ENCODE assay signal across 2 cellular contexts in the genomic region with DNA sequence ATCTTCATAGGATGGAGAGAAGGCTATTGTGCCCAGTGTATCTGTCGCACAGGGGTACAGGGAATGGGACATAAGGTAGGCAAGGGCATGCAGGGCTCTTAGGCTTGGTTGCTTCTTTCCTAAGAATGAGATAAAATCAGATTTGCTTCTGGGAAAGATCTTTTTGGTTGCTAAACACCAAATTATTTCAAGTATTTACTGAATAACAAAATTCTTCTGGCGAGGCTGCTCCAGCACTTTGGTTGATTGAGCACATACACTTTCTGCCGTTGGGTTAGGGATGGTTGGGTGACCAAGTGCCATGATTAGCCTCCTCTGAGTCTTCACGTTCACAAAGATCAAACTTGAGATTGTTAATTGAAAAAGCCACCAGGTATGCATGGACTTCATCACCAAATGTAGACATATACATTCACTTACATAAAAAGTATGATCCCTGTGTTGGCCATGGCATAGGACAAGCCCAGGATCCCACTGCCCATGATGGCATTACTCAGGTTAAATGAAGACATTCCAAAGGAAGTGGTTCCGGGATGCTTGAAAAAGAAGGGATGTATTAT.
TF ChIP-seq lines count a peak whose summit lies in the region.

No MANE protein-coding gene starts in this region.

TF ChIP-seq in SK-N-SH treated with all-trans-retinoic acid at 6 μM for 48 hours, 23 proteins besides CTCF, POLR2A, EP300 and RAD21:
- TF ChIP-seq, protein P1, sequence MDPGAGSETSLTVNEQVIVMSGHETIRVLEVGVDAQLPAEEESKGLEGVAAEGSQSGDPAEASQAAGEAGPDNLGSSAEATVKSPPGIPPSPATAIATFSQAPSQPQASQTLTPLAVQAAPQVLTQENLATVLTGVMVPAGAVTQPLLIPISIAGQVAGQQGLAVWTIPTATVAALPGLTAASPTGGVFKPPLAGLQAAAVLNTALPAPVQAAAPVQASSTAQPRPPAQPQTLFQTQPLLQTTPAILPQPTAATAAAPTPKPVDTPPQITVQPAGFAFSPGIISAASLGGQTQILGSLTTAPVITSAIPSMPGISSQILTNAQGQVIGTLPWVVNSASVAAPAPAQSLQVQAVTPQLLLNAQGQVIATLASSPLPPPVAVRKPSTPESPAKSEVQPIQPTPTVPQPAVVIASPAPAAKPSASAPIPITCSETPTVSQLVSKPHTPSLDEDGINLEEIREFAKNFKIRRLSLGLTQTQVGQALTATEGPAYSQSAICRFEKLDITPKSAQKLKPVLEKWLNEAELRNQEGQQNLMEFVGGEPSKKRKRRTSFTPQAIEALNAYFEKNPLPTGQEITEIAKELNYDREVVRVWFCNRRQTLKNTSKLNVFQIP (CRISPR knock-in tag; IDR thresholded peaks at IDR 0.05; ENCODE audit: borderline replicate concordance, low read depth), result no peak
- TF ChIP-seq ARNTL (CRISPR knock-in tag; IDR thresholded peaks at IDR 0.05; ENCODE audit: borderline replicate concordance, low read depth) (no peak), ZFP30 (CRISPR knock-in tag; IDR thresholded peaks at IDR 0.05) (no peak), SNAI2 (CRISPR knock-in tag; IDR thresholded peaks at IDR 0.05) (no peak)
- TF ChIP-seq, protein P2, sequence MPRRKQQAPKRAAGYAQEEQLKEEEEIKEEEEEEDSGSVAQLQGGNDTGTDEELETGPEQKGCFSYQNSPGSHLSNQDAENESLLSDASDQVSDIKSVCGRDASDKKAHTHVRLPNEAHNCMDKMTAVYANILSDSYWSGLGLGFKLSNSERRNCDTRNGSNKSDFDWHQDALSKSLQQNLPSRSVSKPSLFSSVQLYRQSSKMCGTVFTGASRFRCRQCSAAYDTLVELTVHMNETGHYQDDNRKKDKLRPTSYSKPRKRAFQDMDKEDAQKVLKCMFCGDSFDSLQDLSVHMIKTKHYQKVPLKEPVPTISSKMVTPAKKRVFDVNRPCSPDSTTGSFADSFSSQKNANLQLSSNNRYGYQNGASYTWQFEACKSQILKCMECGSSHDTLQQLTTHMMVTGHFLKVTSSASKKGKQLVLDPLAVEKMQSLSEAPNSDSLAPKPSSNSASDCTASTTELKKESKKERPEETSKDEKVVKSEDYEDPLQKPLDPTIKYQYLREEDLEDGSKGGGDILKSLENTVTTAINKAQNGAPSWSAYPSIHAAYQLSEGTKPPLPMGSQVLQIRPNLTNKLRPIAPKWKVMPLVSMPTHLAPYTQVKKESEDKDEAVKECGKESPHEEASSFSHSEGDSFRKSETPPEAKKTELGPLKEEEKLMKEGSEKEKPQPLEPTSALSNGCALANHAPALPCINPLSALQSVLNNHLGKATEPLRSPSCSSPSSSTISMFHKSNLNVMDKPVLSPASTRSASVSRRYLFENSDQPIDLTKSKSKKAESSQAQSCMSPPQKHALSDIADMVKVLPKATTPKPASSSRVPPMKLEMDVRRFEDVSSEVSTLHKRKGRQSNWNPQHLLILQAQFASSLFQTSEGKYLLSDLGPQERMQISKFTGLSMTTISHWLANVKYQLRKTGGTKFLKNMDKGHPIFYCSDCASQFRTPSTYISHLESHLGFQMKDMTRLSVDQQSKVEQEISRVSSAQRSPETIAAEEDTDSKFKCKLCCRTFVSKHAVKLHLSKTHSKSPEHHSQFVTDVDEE (CRISPR knock-in tag; IDR thresholded peaks at IDR 0.05), result no peak
TF ChIP-seq in SK-N-SH treated with all-trans-retinoic acid at 6 μM for 48 hours: peak in this region for 0.

TF ChIP-seq in GM23338, 12 proteins besides CTCF, POLR2A, EP300 and RAD21:
- TF ChIP-seq EZH2phosphoT487 (IDR thresholded peaks at IDR 0.05; ENCODE audit: unreplicated experiment) (no peak), CREB1 (CRISPR knock-in tag; IDR thresholded peaks at IDR 0.05; ENCODE audit: low read depth) (no peak), ZNF114 (CRISPR knock-in tag; IDR thresholded peaks at IDR 0.05) (no peak), JUNB (IDR thresholded peaks at IDR 0.05; ENCODE audit: unreplicated experiment) (no peak), STAT1 (IDR thresholded peaks at IDR 0.05; ENCODE audit: unreplicated experiment) (no peak), ZNF331 (CRISPR knock-in tag; IDR thresholded peaks at IDR 0.05; ENCODE audit: low read depth) (no peak), EZH2 (IDR thresholded peaks at IDR 0.05; ENCODE audit: low read depth, unreplicated experiment) (no peak), NANOG (IDR thresholded peaks at IDR 0.05; ENCODE audit: borderline replicate concordance) (no peak), POLR2AphosphoS5 (IDR thresholded peaks at IDR 0.05; ENCODE audit: low read depth) (no peak)
- TF ChIP-seq, protein P3, sequence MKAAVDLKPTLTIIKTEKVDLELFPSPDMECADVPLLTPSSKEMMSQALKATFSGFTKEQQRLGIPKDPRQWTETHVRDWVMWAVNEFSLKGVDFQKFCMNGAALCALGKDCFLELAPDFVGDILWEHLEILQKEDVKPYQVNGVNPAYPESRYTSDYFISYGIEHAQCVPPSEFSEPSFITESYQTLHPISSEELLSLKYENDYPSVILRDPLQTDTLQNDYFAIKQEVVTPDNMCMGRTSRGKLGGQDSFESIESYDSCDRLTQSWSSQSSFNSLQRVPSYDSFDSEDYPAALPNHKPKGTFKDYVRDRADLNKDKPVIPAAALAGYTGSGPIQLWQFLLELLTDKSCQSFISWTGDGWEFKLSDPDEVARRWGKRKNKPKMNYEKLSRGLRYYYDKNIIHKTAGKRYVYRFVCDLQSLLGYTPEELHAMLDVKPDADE (IDR thresholded peaks at IDR 0.05), result no peak
- TF ChIP-seq, protein P4, sequence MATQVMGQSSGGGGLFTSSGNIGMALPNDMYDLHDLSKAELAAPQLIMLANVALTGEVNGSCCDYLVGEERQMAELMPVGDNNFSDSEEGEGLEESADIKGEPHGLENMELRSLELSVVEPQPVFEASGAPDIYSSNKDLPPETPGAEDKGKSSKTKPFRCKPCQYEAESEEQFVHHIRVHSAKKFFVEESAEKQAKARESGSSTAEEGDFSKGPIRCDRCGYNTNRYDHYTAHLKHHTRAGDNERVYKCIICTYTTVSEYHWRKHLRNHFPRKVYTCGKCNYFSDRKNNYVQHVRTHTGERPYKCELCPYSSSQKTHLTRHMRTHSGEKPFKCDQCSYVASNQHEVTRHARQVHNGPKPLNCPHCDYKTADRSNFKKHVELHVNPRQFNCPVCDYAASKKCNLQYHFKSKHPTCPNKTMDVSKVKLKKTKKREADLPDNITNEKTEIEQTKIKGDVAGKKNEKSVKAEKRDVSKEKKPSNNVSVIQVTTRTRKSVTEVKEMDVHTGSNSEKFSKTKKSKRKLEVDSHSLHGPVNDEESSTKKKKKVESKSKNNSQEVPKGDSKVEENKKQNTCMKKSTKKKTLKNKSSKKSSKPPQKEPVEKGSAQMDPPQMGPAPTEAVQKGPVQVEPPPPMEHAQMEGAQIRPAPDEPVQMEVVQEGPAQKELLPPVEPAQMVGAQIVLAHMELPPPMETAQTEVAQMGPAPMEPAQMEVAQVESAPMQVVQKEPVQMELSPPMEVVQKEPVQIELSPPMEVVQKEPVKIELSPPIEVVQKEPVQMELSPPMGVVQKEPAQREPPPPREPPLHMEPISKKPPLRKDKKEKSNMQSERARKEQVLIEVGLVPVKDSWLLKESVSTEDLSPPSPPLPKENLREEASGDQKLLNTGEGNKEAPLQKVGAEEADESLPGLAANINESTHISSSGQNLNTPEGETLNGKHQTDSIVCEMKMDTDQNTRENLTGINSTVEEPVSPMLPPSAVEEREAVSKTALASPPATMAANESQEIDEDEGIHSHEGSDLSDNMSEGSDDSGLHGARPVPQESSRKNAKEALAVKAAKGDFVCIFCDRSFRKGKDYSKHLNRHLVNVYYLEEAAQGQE (IDR thresholded peaks at IDR 0.05; ENCODE audit: unreplicated experiment), result no peak
- TF ChIP-seq, protein P5, sequence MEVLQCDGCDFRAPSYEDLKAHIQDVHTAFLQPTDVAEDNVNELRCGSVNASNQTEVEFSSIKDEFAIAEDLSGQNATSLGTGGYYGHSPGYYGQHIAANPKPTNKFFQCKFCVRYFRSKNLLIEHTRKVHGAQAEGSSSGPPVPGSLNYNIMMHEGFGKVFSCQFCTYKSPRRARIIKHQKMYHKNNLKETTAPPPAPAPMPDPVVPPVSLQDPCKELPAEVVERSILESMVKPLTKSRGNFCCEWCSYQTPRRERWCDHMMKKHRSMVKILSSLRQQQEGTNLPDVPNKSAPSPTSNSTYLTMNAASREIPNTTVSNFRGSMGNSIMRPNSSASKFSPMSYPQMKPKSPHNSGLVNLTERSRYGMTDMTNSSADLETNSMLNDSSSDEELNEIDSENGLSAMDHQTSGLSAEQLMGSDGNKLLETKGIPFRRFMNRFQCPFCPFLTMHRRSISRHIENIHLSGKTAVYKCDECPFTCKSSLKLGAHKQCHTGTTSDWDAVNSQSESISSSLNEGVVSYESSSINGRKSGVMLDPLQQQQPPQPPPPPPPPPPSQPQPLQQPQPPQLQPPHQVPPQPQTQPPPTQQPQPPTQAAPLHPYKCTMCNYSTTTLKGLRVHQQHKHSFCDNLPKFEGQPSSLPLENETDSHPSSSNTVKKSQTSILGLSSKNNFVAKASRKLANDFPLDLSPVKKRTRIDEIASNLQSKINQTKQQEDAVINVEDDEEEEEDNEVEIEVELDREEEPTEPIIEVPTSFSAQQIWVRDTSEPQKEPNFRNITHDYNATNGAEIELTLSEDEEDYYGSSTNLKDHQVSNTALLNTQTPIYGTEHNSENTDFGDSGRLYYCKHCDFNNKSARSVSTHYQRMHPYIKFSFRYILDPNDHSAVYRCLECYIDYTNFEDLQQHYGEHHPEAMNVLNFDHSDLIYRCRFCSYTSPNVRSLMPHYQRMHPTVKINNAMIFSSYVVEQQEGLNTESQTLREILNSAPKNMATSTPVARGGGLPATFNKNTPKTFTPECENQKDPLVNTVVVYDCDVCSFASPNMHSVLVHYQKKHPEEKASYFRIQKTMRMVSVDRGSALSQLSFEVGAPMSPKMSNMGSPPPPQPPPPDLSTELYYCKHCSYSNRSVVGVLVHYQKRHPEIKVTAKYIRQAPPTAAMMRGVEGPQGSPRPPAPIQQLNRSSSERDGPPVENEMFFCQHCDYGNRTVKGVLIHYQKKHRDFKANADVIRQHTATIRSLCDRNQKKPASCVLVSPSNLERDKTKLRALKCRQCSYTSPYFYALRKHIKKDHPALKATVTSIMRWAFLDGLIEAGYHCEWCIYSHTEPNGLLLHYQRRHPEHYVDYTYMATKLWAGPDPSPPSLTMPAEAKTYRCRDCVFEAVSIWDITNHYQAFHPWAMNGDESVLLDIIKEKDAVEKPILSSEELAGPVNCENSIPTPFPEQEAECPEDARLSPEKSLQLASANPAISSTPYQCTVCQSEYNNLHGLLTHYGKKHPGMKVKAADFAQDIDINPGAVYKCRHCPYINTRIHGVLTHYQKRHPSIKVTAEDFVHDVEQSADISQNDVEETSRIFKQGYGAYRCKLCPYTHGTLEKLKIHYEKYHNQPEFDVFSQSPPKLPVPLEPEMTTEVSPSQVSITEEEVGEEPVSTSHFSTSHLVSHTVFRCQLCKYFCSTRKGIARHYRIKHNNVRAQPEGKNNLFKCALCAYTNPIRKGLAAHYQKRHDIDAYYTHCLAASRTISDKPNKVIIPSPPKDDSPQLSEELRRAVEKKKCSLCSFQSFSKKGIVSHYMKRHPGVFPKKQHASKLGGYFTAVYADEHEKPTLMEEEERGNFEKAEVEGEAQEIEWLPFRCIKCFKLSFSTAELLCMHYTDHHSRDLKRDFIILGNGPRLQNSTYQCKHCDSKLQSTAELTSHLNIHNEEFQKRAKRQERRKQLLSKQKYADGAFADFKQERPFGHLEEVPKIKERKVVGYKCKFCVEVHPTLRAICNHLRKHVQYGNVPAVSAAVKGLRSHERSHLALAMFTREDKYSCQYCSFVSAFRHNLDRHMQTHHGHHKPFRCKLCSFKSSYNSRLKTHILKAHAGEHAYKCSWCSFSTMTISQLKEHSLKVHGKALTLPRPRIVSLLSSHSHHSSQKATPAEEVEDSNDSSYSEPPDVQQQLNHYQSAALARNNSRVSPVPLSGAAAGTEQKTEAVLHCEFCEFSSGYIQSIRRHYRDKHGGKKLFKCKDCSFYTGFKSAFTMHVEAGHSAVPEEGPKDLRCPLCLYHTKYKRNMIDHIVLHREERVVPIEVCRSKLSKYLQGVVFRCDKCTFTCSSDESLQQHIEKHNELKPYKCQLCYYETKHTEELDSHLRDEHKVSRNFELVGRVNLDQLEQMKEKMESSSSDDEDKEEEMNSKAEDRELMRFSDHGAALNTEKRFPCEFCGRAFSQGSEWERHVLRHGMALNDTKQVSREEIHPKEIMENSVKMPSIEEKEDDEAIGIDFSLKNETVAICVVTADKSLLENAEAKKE (CRISPR knock-in tag; IDR thresholded peaks at IDR 0.05), result no peak
